In genomic region chr22:37696260-37696656, GRCh38 we compare ENCODE assay signal across 8 cellular contexts. TPM values are rescaled to one million over a fixed set of nuclear protein-coding genes. Genes with fewer than 3 reads are reported as not detected.
A peak's percentile ranks its signal among the peaks of the same experiment; 100 is the strongest.
DNase-seq lines count a peak whose midpoint lies in the region; ATAC-seq and TF ChIP-seq lines count a peak whose summit lies in the region.
"Not testable (repeated sequence)": the region's sequence is repeated elsewhere in the genome, so short reads cannot be mapped to it uniquely, and the experiment has no call there.

No MANE protein-coding gene starts in this region.

- H3K56ac ChIP-seq in IMR-90 (ENCODE audit: extremely low read depth, insufficient read depth, low read length): not testable (repeated sequence)
- H3K56ac ChIP-seq in mesendoderm (ENCODE audit: low read length): peak overlapping the region; percentile 64

- H3K18ac ChIP-seq in IMR-90 (ENCODE audit: low read depth, low read length); mesendoderm (ENCODE audit: low read length): not testable (repeated sequence)

- CTCF ChIA-PET in CD4-positive, alpha-beta T cell (lab: Charles Lee): interaction anchor here (1.6 to 2.5 kb wide), 2 partner anchors 53 to 89 kb away, joined by 6 to 9 read pairs; no protein-coding TSS in a partner anchor
- CTCF ChIA-PET in IMR-90 (lab: Yijun Ruan, JAX) (interaction anchor here (0.6 to 0.7 kb wide), 2 partner anchors 9 to 53 kb away, joined by 3 read pairs; no protein-coding TSS in a partner anchor), activated B cell treated with CpG ODN at 0.5 μM for 24 hours (lab: Charles Lee) (interaction anchor here (1.8 kb wide), 1 partner anchor 53 kb away, joined by 7 read pairs; no protein-coding TSS in a partner anchor)

- H4K5ac ChIP-seq in IMR-90 (ENCODE audit: low read depth, low read length); mesendoderm (ENCODE audit: low read length): not testable (repeated sequence)

- intact Hi-C loops in CD4-positive, alpha-beta T cell (cut with DNase I, micrococcal nuclease); esophagus muscularis mucosa (cut with DNase I): not testable (repeated sequence)
- intact Hi-C loops in IMR-90 (cut with micrococcal nuclease): loop anchor here (5.0 kb wide), 1 partner anchor 46 kb away; no protein-coding TSS in a partner anchor
- intact Hi-C loops in activated B cell treated with CpG ODN at 0.5 μM for 24 hours (cut with micrococcal nuclease): loop anchor here (1.0 kb wide), 1 partner anchor 10 kb away; the partner anchor contains the start of gene NOL12

- H3K9me3 ChIP-seq in CD4-positive, alpha-beta T cell (ENCODE audit: control insufficient read depth, low read length); IMR-90 (ENCODE audit: control insufficient read depth, insufficient read depth, low read length); esophagus muscularis mucosa; parathyroid adenoma (ENCODE audit: control insufficient read depth, low read length); suprapubic skin: not testable (repeated sequence)

- H3K4ac ChIP-seq in IMR-90 (ENCODE audit: low read depth, low read length): peak overlapping the region; percentile 58
- H3K4ac ChIP-seq in mesendoderm (ENCODE audit: low read depth, low read length): not testable (repeated sequence)

- H3K27ac Mint-ChIP-seq in CD4-positive, alpha-beta T cell; activated B cell treated with CpG ODN at 0.5 μM for 24 hours: not testable (repeated sequence)

- TF ChIP-seq POLR2A in IMR-90 (IDR thresholded peaks at IDR 0.05; ENCODE audit: low read depth, low read length); esophagus muscularis mucosa (IDR thresholded peaks at IDR 0.05; ENCODE audit: low read depth); suprapubic skin (IDR thresholded peaks at IDR 0.05): not testable (repeated sequence)

- H4K91ac ChIP-seq in IMR-90 (ENCODE audit: insufficient read depth, low read depth, low read length): not testable (repeated sequence)

- dilution Hi-C loops in IMR-90 (cut with HindIII; ENCODE audit: low sequenced_read_pairs, unreplicated experiment): not testable (repeated sequence)

- H3K36me3 ChIP-seq in IMR-90 (ENCODE audit: control insufficient read depth, insufficient read depth, low read length) (peaks cover 11% of the 10 kb centered on the region), esophagus muscularis mucosa (peaks cover 16 to 36% (median 31%) of the 10 kb centered on the region in 4 donors), suprapubic skin (peaks cover 33% of the 10 kb centered on the region)
- not testable (repeated sequence) for H3K36me3 ChIP-seq in mesendoderm (ENCODE audit: control insufficient read depth, insufficient read depth, low read length); parathyroid adenoma (ENCODE audit: control insufficient read depth, insufficient read depth, low read length)

- not testable (repeated sequence) for H2BK120ac ChIP-seq in IMR-90 (ENCODE audit: low read depth, low read length); mesendoderm (ENCODE audit: low read depth, low read length)

- H3K9ac ChIP-seq in IMR-90 (ENCODE audit: low read depth, low read length) (peak overlapping the region; percentile 40; the same call in 1 of the 2 replicates), mesendoderm (ENCODE audit: low read length) (peak overlapping the region; percentile 51)
- not testable (repeated sequence) for H3K9ac ChIP-seq in parathyroid adenoma

- TF ChIP-seq RAD21 in IMR-90 (IDR thresholded peaks at IDR 0.05; ENCODE audit: low read length): not testable (repeated sequence)

- not testable (repeated sequence) for DNase-seq in CD4-positive, alpha-beta T cell; IMR-90; activated B cell treated with CpG ODN at 0.5 μM for 24 hours; astrocyte of the cerebellum (ENCODE audit: low read depth); esophagus muscularis mucosa (ENCODE audit: extremely low spot score); mesendoderm; suprapubic skin (ENCODE audit: low spot score in 2 of 2)

- 0 out of 3 replicates have a peak overlapping the region, but pooled peaks have one; percentile 47 for H2BK15ac ChIP-seq in IMR-90 (ENCODE audit: low read depth, low read length)
- not testable (repeated sequence) for H2BK15ac ChIP-seq in mesendoderm (replicated peaks; ENCODE audit: low read depth)

- not testable (repeated sequence) for TF ChIP-seq EP300 in esophagus muscularis mucosa (IDR thresholded peaks at IDR 0.05); suprapubic skin (IDR thresholded peaks at IDR 0.05)

- POLR2A ChIA-PET in CD4-positive, alpha-beta T cell (lab: Charles Lee): interaction anchor here (0.7 kb wide), 2 partner anchors 38 to 53 kb away, joined by 3 to 4 read pairs; partner anchors contain the start of gene PDXP
- POLR2A ChIA-PET in IMR-90 (lab: Charles Lee; ENCODE audit: unreplicated experiment) (interaction anchor here (0.6 kb wide), 1 partner anchor 8 kb away, joined by 10 read pairs; no protein-coding TSS in a partner anchor), activated B cell treated with CpG ODN at 0.5 μM for 24 hours (lab: Charles Lee) (interaction anchor here (0.9 kb wide), 1 partner anchor 10 kb away, joined by 3 read pairs; the partner anchor contains the start of gene NOL12)

- TF ChIP-seq CTCF in CD4-positive, alpha-beta T cell (IDR thresholded peaks at IDR 0.05); IMR-90 (conservative IDR thresholded peaks at IDR 0.05; ENCODE audit: low read depth, low read length); activated B cell treated with CpG ODN at 0.5 μM for 24 hours (IDR thresholded peaks at IDR 0.05); astrocyte of the cerebellum (IDR thresholded peaks at IDR 0.05; ENCODE audit: low read depth, low read length, missing control alignments); esophagus muscularis mucosa (IDR thresholded peaks at IDR 0.05); parathyroid adenoma (IDR thresholded peaks at IDR 0.05); suprapubic skin (IDR thresholded peaks at IDR 0.05): not testable (repeated sequence)

- not testable (repeated sequence) for H3K79me2 ChIP-seq in mesendoderm (ENCODE audit: control insufficient read depth, insufficient read depth, low read length); parathyroid adenoma

- H3K23ac ChIP-seq in IMR-90 (ENCODE audit: low read depth, low read length): peak overlapping the region; percentile 72; the same call in 1 of the 2 replicates
- not testable (repeated sequence) for H3K23ac ChIP-seq in mesendoderm (ENCODE audit: low read length)

- peak overlapping the region; percentile 15 for H2BK5ac ChIP-seq in IMR-90 (ENCODE audit: low read depth, low read length, poor library complexity, severe bottlenecking)
- H2BK5ac ChIP-seq in mesendoderm (ENCODE audit: low read length): not testable (repeated sequence)

- H3K9me3 Mint-ChIP-seq in CD4-positive, alpha-beta T cell; activated B cell treated with CpG ODN at 0.5 μM for 24 hours: not testable (repeated sequence)

- H3K27me3 ChIP-seq in CD4-positive, alpha-beta T cell (ENCODE audit: control insufficient read depth, insufficient read depth, low read length); IMR-90 (ENCODE audit: control insufficient read depth, insufficient read depth, low read length); esophagus muscularis mucosa; mesendoderm (ENCODE audit: insufficient read depth, low read length, poor library complexity); parathyroid adenoma (ENCODE audit: control insufficient read depth, insufficient read depth, low read length); suprapubic skin: not testable (repeated sequence)

- H2AFZ ChIP-seq in IMR-90 (replicated peaks; ENCODE audit: low read length, poor library complexity) (peak overlapping the region; percentile 94), parathyroid adenoma (peak overlapping the region; percentile 38)

- WGBS in IMR-90 (ENCODE audit: extremely low coverage in 2 of 2, insufficient read length in 1 of 2), 2 experiments: 16% methylated on average over 5 of the region's 13 CpGs; no CpG with 5 or more reads in 1 of the 2 experiments
- 40% methylated on average over 13 of the region's 13 CpGs for WGBS in esophagus muscularis mucosa
- no CpG with 5 or more reads among the region's 13 CpGs for WGBS in mesendoderm (ENCODE audit: extremely low coverage, insufficient coverage, low lambda C conversion rate)
- WGBS in suprapubic skin: 31% methylated on average over 13 of the region's 13 CpGs

- not testable (repeated sequence) for H3K27me3 Mint-ChIP-seq in CD4-positive, alpha-beta T cell; activated B cell treated with CpG ODN at 0.5 μM for 24 hours

- H3K36me3 Mint-ChIP-seq in CD4-positive, alpha-beta T cell (ENCODE audit: low read depth): peaks cover 25% of the 10 kb centered on the region
- H3K36me3 Mint-ChIP-seq in activated B cell treated with CpG ODN at 0.5 μM for 24 hours (ENCODE audit: low read depth): peaks cover 31% of the 10 kb centered on the region

- H3K4me1 ChIP-seq in IMR-90 (ENCODE audit: control insufficient read depth, insufficient read depth, low read length); mesendoderm (ENCODE audit: control insufficient read depth, low read depth, low read length); parathyroid adenoma: not testable (repeated sequence)
- peaks cover 11 to 20% (median 17%) of the 10 kb centered on the region in 4 donors for H3K4me1 ChIP-seq in esophagus muscularis mucosa
- H3K4me1 ChIP-seq in suprapubic skin: peaks cover 19% of the 10 kb centered on the region

- H3K79me1 ChIP-seq in IMR-90 (ENCODE audit: low read depth in 1 of 2, low read length in 2 of 2): peaks cover 0 to 18% of the 10 kb centered on the region in 2 experiments; a peak in 2 of 4 replicates
- not testable (repeated sequence) for H3K79me1 ChIP-seq in mesendoderm (ENCODE audit: low read length)

- peak overlapping the region; percentile 50 to 82; a peak in 3 of 4 replicates for H4K8ac ChIP-seq in IMR-90 (ENCODE audit: low read depth in 2 of 2, low read length in 2 of 2)
- H4K8ac ChIP-seq in mesendoderm (ENCODE audit: low read depth, low read length): not testable (repeated sequence)

- not testable (repeated sequence) for H4K20me1 ChIP-seq in IMR-90 (ENCODE audit: insufficient read depth, low read length)

- not testable (repeated sequence) for H3K27ac ChIP-seq in CD4-positive, alpha-beta T cell (ENCODE audit: low read depth, low read length); IMR-90 (ENCODE audit: insufficient read depth, low read length); esophagus muscularis mucosa (replicated peaks in 1 of 4); mesendoderm (ENCODE audit: low read depth, low read length); parathyroid adenoma; suprapubic skin

- BruUV-seq in IMR-90 (replicated peaks; lab: Mats Ljungman, UMichigan): not testable (repeated sequence)

- peak; percentile 30 for ATAC-seq in CD4-positive, alpha-beta T cell (ENCODE audit: poor library complexity)
- ATAC-seq in IMR-90 (ENCODE audit: low read depth); activated B cell treated with CpG ODN at 0.5 μM for 24 hours (ENCODE audit: low read depth): not testable (repeated sequence)

- H2AK5ac ChIP-seq in IMR-90 (ENCODE audit: low read depth, low read length): peak overlapping the region; percentile 66
- not testable (repeated sequence) for H2AK5ac ChIP-seq in mesendoderm (ENCODE audit: low read length)

- peak overlapping the region; percentile 88 for H3K14ac ChIP-seq in IMR-90 (replicated peaks; ENCODE audit: low read depth, low read length)

- peak overlapping the region; percentile 95 for H2AK9ac ChIP-seq in IMR-90 (replicated peaks; ENCODE audit: low read depth, low read length, poor library complexity)

- H3K4me3 ChIP-seq in IMR-90 (ENCODE audit: insufficient read depth, low read depth, low read length) (peak overlapping the region; percentile 11; the same call in 1 of the 2 replicates), astrocyte of the cerebellum (ENCODE audit: low read depth, low read length) (peak overlapping the region; percentile 30), esophagus muscularis mucosa (peak overlapping the region; percentile 32 to 44 (median 37)), parathyroid adenoma (ENCODE audit: low read depth, low read length) (peak overlapping the region; percentile 11), suprapubic skin (peak overlapping the region; percentile 39)
- not testable (repeated sequence) for H3K4me3 ChIP-seq in mesendoderm (ENCODE audit: low read length)

- H3K4me1 Mint-ChIP-seq in CD4-positive, alpha-beta T cell (ENCODE audit: low read depth): peaks cover 16% of the 10 kb centered on the region
- H3K4me1 Mint-ChIP-seq in activated B cell treated with CpG ODN at 0.5 μM for 24 hours: peaks cover 15% of the 10 kb centered on the region

- peak overlapping the region; percentile 61 for H3K4me3 Mint-ChIP-seq in CD4-positive, alpha-beta T cell
- peak overlapping the region; percentile 60 for H3K4me3 Mint-ChIP-seq in activated B cell treated with CpG ODN at 0.5 μM for 24 hours

- H3K9me1 ChIP-seq in IMR-90 (ENCODE audit: insufficient read depth, low read length): peaks cover 15% of the 10 kb centered on the region; the same call in 1 of the 2 replicates

- H2BK20ac ChIP-seq in IMR-90 (ENCODE audit: low read depth, low read length): peak overlapping the region; percentile 3; the same call in 1 of the 2 replicates

- in situ Hi-C loops in IMR-90 (cut with MboI; ENCODE audit: low sequenced_read_pairs); astrocyte of the cerebellum (cut with HindIII; ENCODE audit: low sequenced_read_pairs): not testable (repeated sequence)

- H3K4me2 ChIP-seq in IMR-90 (ENCODE audit: low read depth, low read length): peak overlapping the region; percentile 38
- H3K4me2 ChIP-seq in mesendoderm (ENCODE audit: low read length): not testable (repeated sequence)
- H3K4me2 ChIP-seq in parathyroid adenoma (ENCODE audit: low read length): peak overlapping the region; percentile 47

RNA-seq across cellular contexts. Expression of gene TRIOBP, which starts 0.6 kb away (rescaled TPM):
- 10 to 100 TPM in 1 of 2 experiments, 1 to 10 TPM in 1; 9.0 to 10.1 TPM for total RNA-seq in CD4-positive, alpha-beta T cell
- 46.4 and 47.5 TPM in 2 replicates for total RNA-seq in IMR-90 (2012; rRNA removed)
- polyA plus RNA-seq in IMR-90 (2012; rRNA removed): 65.5 and 69.8 TPM in 2 replicates
- polyA plus RNA-seq in IMR-90 (2012; cell fraction: cytosol; rRNA removed): 66.8 and 79.6 TPM in 2 replicates
- polyA plus RNA-seq in IMR-90 (2012; cell fraction: nucleus; rRNA removed; ENCODE audit: low replicate concordance): 42.7 and 68.1 TPM in 2 replicates
- total RNA-seq in activated B cell treated with CpG ODN at 0.5 μM for 24 hours: 25.5 and 27.4 TPM in 2 replicates
- total RNA-seq in esophagus muscularis mucosa: 100 to 1,000 TPM; 150 to 208 (median 182) TPM
- polyA plus RNA-seq in mesendoderm (2013, experiment 1 of 2): 23.7 TPM
- 25.5 TPM for polyA plus RNA-seq in mesendoderm (2013, experiment 2 of 2)
- 10 to 100 TPM; 58.6 to 71.6 (median 64.3) TPM for total RNA-seq in suprapubic skin

RNA-seq across cellular contexts. Expression of gene NOL12, which starts 10.1 kb away (rescaled TPM):
- total RNA-seq in CD4-positive, alpha-beta T cell: 10 to 100 TPM; 24.3 to 26.2 TPM
- 16.0 and 29.7 TPM in 2 replicates for total RNA-seq in IMR-90 (2012; rRNA removed)
- polyA plus RNA-seq in IMR-90 (2012; rRNA removed): 25.6 and 25.7 TPM in 2 replicates
- 23.2 and 28.5 TPM in 2 replicates for polyA plus RNA-seq in IMR-90 (2012; cell fraction: cytosol; rRNA removed)
- 44.8 and 73.3 TPM in 2 replicates for polyA plus RNA-seq in IMR-90 (2012; cell fraction: nucleus; rRNA removed; ENCODE audit: low replicate concordance)
- 39.0 and 39.8 TPM in 2 replicates for total RNA-seq in activated B cell treated with CpG ODN at 0.5 μM for 24 hours
- 10 to 100 TPM in 3 of 4 donors, 1 to 10 TPM in 1; 9.1 to 18.4 (median 14.5) TPM for total RNA-seq in esophagus muscularis mucosa
- polyA plus RNA-seq in mesendoderm (2013, experiment 1 of 2): 36.8 TPM
- 36.3 TPM for polyA plus RNA-seq in mesendoderm (2013, experiment 2 of 2)
- 10 to 100 TPM; 29.2 to 49.8 (median 40.7) TPM for total RNA-seq in suprapubic skin

RNA-seq across cellular contexts. Expression of gene LGALS1, which starts 20.8 kb away (rescaled TPM):
- 10 to 100 TPM; 85.1 to 93.7 TPM for total RNA-seq in CD4-positive, alpha-beta T cell
- total RNA-seq in IMR-90 (2012; rRNA removed) (9,081 and 15,383 TPM in 2 replicates), activated B cell treated with CpG ODN at 0.5 μM for 24 hours (230 and 254 TPM in 2 replicates), esophagus muscularis mucosa (1,000 to 10,000 TPM in 3 of 4 donors, 100 to 1,000 TPM in 1; 710 to 1,112 (median 1,021) TPM), suprapubic skin (100 to 1,000 TPM; 138 to 277 (median 207) TPM)
- polyA plus RNA-seq in IMR-90 (2012; rRNA removed): 11,896 and 18,749 TPM in 2 replicates
- 53,551 and 65,152 TPM in 2 replicates for polyA plus RNA-seq in IMR-90 (2012; cell fraction: cytosol; rRNA removed)
- polyA plus RNA-seq in IMR-90 (2012; cell fraction: nucleus; rRNA removed; ENCODE audit: low replicate concordance): 5,542 and 13,774 TPM in 2 replicates
- polyA plus RNA-seq in mesendoderm (2013, experiment 1 of 2): 18.5 TPM
- 18.7 TPM for polyA plus RNA-seq in mesendoderm (2013, experiment 2 of 2)

RNA-seq across cellular contexts. Expression of gene PDXP, which starts 37.7 kb away (rescaled TPM):
- 1 to 10 TPM; 1.5 TPM for total RNA-seq in CD4-positive, alpha-beta T cell
- total RNA-seq in IMR-90 (2012; rRNA removed): 5.4 and 5.6 TPM in 2 replicates
- polyA plus RNA-seq in IMR-90 (2012; rRNA removed): 24.1 and 26.5 TPM in 2 replicates
- 17.9 and 18.9 TPM in 2 replicates for polyA plus RNA-seq in IMR-90 (2012; cell fraction: cytosol; rRNA removed)
- polyA plus RNA-seq in IMR-90 (2012; cell fraction: nucleus; rRNA removed; ENCODE audit: low replicate concordance): 4.8 and 10.9 TPM in 2 replicates
- total RNA-seq in activated B cell treated with CpG ODN at 0.5 μM for 24 hours: 17.7 and 22.6 TPM in 2 replicates
- total RNA-seq in esophagus muscularis mucosa: 10 to 100 TPM in 3 of 4 donors, 1 to 10 TPM in 1; 7.3 to 28.3 (median 17.4) TPM
- 20.0 TPM for polyA plus RNA-seq in mesendoderm (2013, experiment 1 of 2)
- polyA plus RNA-seq in mesendoderm (2013, experiment 2 of 2): 20.2 TPM
- 1 to 10 TPM; 4.2 to 6.1 (median 4.9) TPM for total RNA-seq in suprapubic skin

RNA-seq across cellular contexts. Expression of gene SH3BP1, which starts 56.8 kb away (rescaled TPM):
- total RNA-seq in CD4-positive, alpha-beta T cell: 10 to 100 TPM; 46.9 to 49.0 TPM
- total RNA-seq in IMR-90 (2012; rRNA removed) (8.8 and 10.8 TPM in 2 replicates), activated B cell treated with CpG ODN at 0.5 μM for 24 hours (87.9 and 88.4 TPM in 2 replicates), esophagus muscularis mucosa (1 to 10 TPM; 1.5 to 7.5 (median 4.3) TPM), suprapubic skin (10 to 100 TPM; 57.1 to 60.7 (median 57.7) TPM)
- polyA plus RNA-seq in IMR-90 (2012; rRNA removed): 30.0 and 33.3 TPM in 2 replicates
- 11.6 and 27.3 TPM in 2 replicates for polyA plus RNA-seq in IMR-90 (2012; cell fraction: cytosol; rRNA removed)
- 67.7 and 113 TPM in 2 replicates for polyA plus RNA-seq in IMR-90 (2012; cell fraction: nucleus; rRNA removed; ENCODE audit: low replicate concordance)
- 19.3 TPM for polyA plus RNA-seq in mesendoderm (2013, experiment 1 of 2)
- 19.6 TPM for polyA plus RNA-seq in mesendoderm (2013, experiment 2 of 2)
